21 cellular contexts compared by ENCODE assay signal in genomic region chr1:210738256-210738655, GRCh38.
DNase-seq lines count a peak whose midpoint lies in the region; ATAC-seq, FAIRE-seq and TF ChIP-seq lines count a peak whose summit lies in the region.
"Had no signal": no experiment of that assay in that cellular context is flagged by ENCODE, and none has a peak within 500 bp of the region (broad histone marks: within the 10 kb centered on the region; RNA-seq: fewer than 3 reads in every experiment).

No MANE protein-coding gene starts in this region.

- no peak for FAIRE-seq in HepG2 (lab: Jason Lieb, UNC)
- FAIRE-seq: A549, D721Med, G401.6, GM12891, GM19239 had no signal

- H3K4me3 ChIP-seq in right lobe of liver (no peak overlapping the region), HepG2 (replicated peaks in 1 of 3; ENCODE audit: insufficient read depth in 1 of 3, low read depth in 2 of 3, low read length in 3 of 3) (no peak overlapping the region), dorsolateral prefrontal cortex (no peak overlapping the region)
- H3K4me3 ChIP-seq: A549; BLaER1 treated with 17β-estradiol and CSF1 and Interleukin-3, amounts not matched to agents 10 nM and 100 nM had no signal

- H3K36me3 ChIP-seq in right lobe of liver (no peaks in the 10 kb centered on the region), HepG2 (replicated peaks in 1 of 2; ENCODE audit: control insufficient read depth in 1 of 2, insufficient read depth in 2 of 2, low read length in 2 of 2) (no peaks in the 10 kb centered on the region)
- H3K36me3 ChIP-seq: BLaER1 treated with 17β-estradiol and CSF1 and Interleukin-3, amounts not matched to agents 10 nM and 100 nM had no signal

- POLR2A ChIA-PET in HepG2 (lab: Yijun Ruan, JAX): no interaction called here

- no peaks in the 10 kb centered on the region for H3K27me3 ChIP-seq in right lobe of liver
- no peaks in the 10 kb centered on the region for H3K27me3 ChIP-seq in HepG2 (ENCODE audit: control insufficient read depth in 1 of 2, insufficient read depth in 2 of 2, low read length in 2 of 2)
- H3K27me3 ChIP-seq in dorsolateral prefrontal cortex: no peaks in the 10 kb centered on the region
- H3K27me3 ChIP-seq: BLaER1 treated with 17β-estradiol and CSF1 and Interleukin-3, amounts not matched to agents 10 nM and 100 nM had no signal

- no peak overlapping the region for H3K27ac ChIP-seq in right lobe of liver
- H3K27ac ChIP-seq in HepG2 (ENCODE audit: extremely low read length, insufficient read depth, low read length): no peak overlapping the region
- H3K27ac ChIP-seq in dorsolateral prefrontal cortex: peak overlapping the region in 39 of 59 donors; percentile 5 to 82 (median 47)
- H3K27ac ChIP-seq in temporal lobe (ENCODE audit: low read depth, low read length): peak overlapping the region; percentile 33
- H3K27ac ChIP-seq: 22Rv1; A549; BLaER1 treated with 17β-estradiol and CSF1 and Interleukin-3, amounts not matched to agents 10 nM and 100 nM; C4-2B had no signal

- H3K9me3 ChIP-seq in right lobe of liver (no peaks in the 10 kb centered on the region), HepG2 (ENCODE audit: low read length) (no peaks in the 10 kb centered on the region)
- H3K9me3 ChIP-seq: A549; BLaER1 treated with 17β-estradiol and CSF1 and Interleukin-3, amounts not matched to agents 10 nM and 100 nM; Caco-2 had no signal

- intact Hi-C loops in right lobe of liver (cut with DNase I) (no loop called here), HepG2 (cut with micrococcal nuclease; ENCODE audit: unreplicated experiment) (no loop called here), dorsolateral prefrontal cortex (cut with DNase I) (no loop called here)

- no peaks in the 10 kb centered on the region for H4K20me1 ChIP-seq in HepG2 (ENCODE audit: insufficient read depth, low read length)

- TF ChIP-seq EP300 in HepG2 (IDR thresholded peaks at IDR 0.05; ENCODE audit: low read depth in 2 of 2, low read length in 2 of 2) (no peak), HepG2 (CRISPR knock-in tag; IDR thresholded peaks at IDR 0.05; ENCODE audit: borderline replicate concordance) (no peak)

- in situ Hi-C loops in HepG2 (cut with HindIII; ENCODE audit: extremely low pct_ligation_motif_present, low pct_unique_long_range_greater_than_20kb): no loop called here

- H3K4me1 ChIP-seq in right lobe of liver (no peaks in the 10 kb centered on the region), HepG2 (ENCODE audit: insufficient read depth, low read length) (no peaks in the 10 kb centered on the region)
- H3K4me1 ChIP-seq: A549; BLaER1 treated with 17β-estradiol and CSF1 and Interleukin-3, amounts not matched to agents 10 nM and 100 nM; Caco-2 had no signal

- no peak for DNase-seq in right lobe of liver
- no peak for DNase-seq in HepG2 (ENCODE audit: low spot score)
- no peak for DNase-seq in dorsolateral prefrontal cortex
- DNase-seq in RKO (ENCODE audit: low spot score): no peak
- no peak for DNase-seq in activated T-cell treated with anti-CD3 and anti-CD28 coated beads, Interleukin-2, amount 50 U/mL, for 1 hour
- DNase-seq: AML-193; Caco-2; Calu3; CD4-positive, alpha-beta T cell; CD8-positive, alpha-beta T cell; DMS79 treated with DMSO at 0.1 percent for 48 hours; GF-D8 had no signal

- no TSS peak for BruUV-seq in HepG2 (replicated peaks; lab: Mats Ljungman, UMichigan)

- ATAC-seq in right lobe of liver (peak; percentile 52 to 71 (median 70)), HepG2 (no peak)
- ATAC-seq: A549; CD8-positive, alpha-beta T cell had no signal

- no peak overlapping the region for H3K9ac ChIP-seq in HepG2 (ENCODE audit: insufficient read depth, low read depth, low read length)
- H3K9ac ChIP-seq: BLaER1 treated with 17β-estradiol and CSF1 and Interleukin-3, amounts not matched to agents 10 nM and 100 nM had no signal

- CTCF ChIA-PET in HepG2 (lab: Yijun Ruan, JAX; ENCODE audit: low intra/inter-chr PET ratio, low total read pairs): no interaction called here

- WGBS in right lobe of liver (ENCODE audit: insufficient coverage, low coverage, low lambda C conversion rate, missing lambda C conversion rate): 39% methylated on average over 5 of the region's 5 CpGs
- WGBS in HepG2 (ENCODE audit: low lambda C conversion rate): 23% methylated on average over 5 of the region's 5 CpGs

- H3K79me2 ChIP-seq in HepG2 (ENCODE audit: insufficient read depth, low read length): no peaks in the 10 kb centered on the region

- H2AFZ ChIP-seq in HepG2 (ENCODE audit: low read length): no peak overlapping the region

- TF ChIP-seq POLR2A in right lobe of liver (IDR thresholded peaks at IDR 0.05) (no peak), HepG2 (IDR thresholded peaks at IDR 0.05; ENCODE audit: insufficient read depth in 1 of 2, low read depth in 2 of 2, low read length in 2 of 2) (no peak)

- no peak overlapping the region for H3K4me2 ChIP-seq in HepG2 (ENCODE audit: low read depth, low read length)
- H3K4me2 ChIP-seq: A549; BLaER1 treated with 17β-estradiol and CSF1 and Interleukin-3, amounts not matched to agents 10 nM and 100 nM had no signal

- no peak for TF ChIP-seq RAD21 in HepG2 (CRISPR knock-in tag; IDR thresholded peaks at IDR 0.05)

- TF ChIP-seq CTCF in right lobe of liver (IDR thresholded peaks at IDR 0.05) (no peak), HepG2 (CRISPR knock-in tag; IDR thresholded peaks at IDR 0.05) (no peak), dorsolateral prefrontal cortex (IDR thresholded peaks at IDR 0.05 in 54 of 56, conservative IDR thresholded peaks at IDR 0.05 in 2 of 56; ENCODE audit: low read depth in 1 of 56, partially characterized antibody in 56 of 56) (no peak)

TF ChIP-seq in HepG2, 621 proteins besides CTCF, POLR2A, EP300 and RAD21:
- TF ChIP-seq MAFG (CRISPR knock-in tag; IDR thresholded peaks at IDR 0.05) (no peak), ATF6 (CRISPR knock-in tag; conservative IDR thresholded peaks at IDR 0.05) (no peak), ZKSCAN5 (CRISPR knock-in tag; IDR thresholded peaks at IDR 0.05) (no peak), KAT8 (CRISPR knock-in tag; IDR thresholded peaks at IDR 0.05) (no peak), KLF6 (CRISPR knock-in tag; IDR thresholded peaks at IDR 0.05) (no peak), SOX5 (CRISPR knock-in tag; IDR thresholded peaks at IDR 0.05; ENCODE audit: borderline replicate concordance) (no peak), ZNF672 (CRISPR knock-in tag; IDR thresholded peaks at IDR 0.05) (no peak)

Comparison
In these comparisons a context has a peak if more than half of its experiments do, and no peak if none do; other contexts are left out.
1. H3K27ac ChIP-seq: peak in dorsolateral prefrontal cortex (39 of 59) and temporal lobe (single experiment); none in right lobe of liver (0 of 3) and HepG2 (single experiment).